ENCODE assay signal across 28 cellular contexts in genomic region chrX:96410927-96411326, GRCh38.
"Had no signal": no experiment of that assay in that cellular context is flagged by ENCODE, and none has a peak within 500 bp of the region (broad histone marks: within the 10 kb centered on the region; RNA-seq: fewer than 3 reads in every experiment).

No MANE protein-coding gene starts in this region.

- H3K4me3 ChIP-seq: ascending aorta, body of pancreas, breast epithelium, MG63, SJCRH30 had no signal

- H3K27me3 ChIP-seq: ascending aorta, body of pancreas, MG63, SJCRH30 had no signal

- H3K4me3 Mint-ChIP-seq: activated CD4-positive, alpha-beta T cell treated with anti-CD3 and anti-CD28 coated beads, Interleukin-2, amount 10 ng/mL, durations not matched to agents 24 days and 14 days; activated CD8-positive, alpha-beta T cell treated with anti-CD3 and anti-CD28 coated beads for 36 hours; activated naive CD4-positive, alpha-beta T cell treated with anti-CD3 and anti-CD28 coated beads, Interleukin-2, amount 50 U/mL, for 24 hours; activated naive CD8-positive, alpha-beta T cell treated with anti-CD3 and anti-CD28 coated beads, Interleukin-2, amount 10 ng/mL, durations not matched to agents 7 days and 5 days; T-helper 1 cell treated with Interleukin-12 subunit alpha and Interleukin-12 subunit beta and Interleukin-4 antibody, amounts not matched to agents 30 μg/mL and 1 μg/mL, for 36 hours; T-helper 2 cell treated with Interferon-gamma antibody and Interleukin-4, amounts not matched to agents 5 μg/mL and 100 μg/mL, for 36 hours had no signal

- H3K9me3 Mint-ChIP-seq: activated CD4-positive, alpha-beta T cell treated with anti-CD3 and anti-CD28 coated beads, Interleukin-2, amount 10 ng/mL, durations not matched to agents 24 days and 14 days; activated CD8-positive, alpha-beta T cell treated with anti-CD3 and anti-CD28 coated beads for 36 hours; activated naive CD4-positive, alpha-beta T cell treated with anti-CD3 and anti-CD28 coated beads, Interleukin-2, amount 50 U/mL, for 24 hours; activated naive CD8-positive, alpha-beta T cell treated with anti-CD3 and anti-CD28 coated beads, Interleukin-2, amount 10 ng/mL, durations not matched to agents 7 days and 5 days; activated T-helper 2 cell treated with anti-CD3 and anti-CD28 coated beads, Interferon-gamma antibody, Interleukin-2, Interleukin-4, amounts not matched to agents 10 μg/mL and 5 μg/mL and 100 μg/mL, durations not matched to agents 14 hours and 24 hours and 36 hours; T-helper 1 cell treated with Interleukin-12 subunit alpha and Interleukin-12 subunit beta and Interleukin-4 antibody, amounts not matched to agents 30 μg/mL and 1 μg/mL, for 36 hours; T-helper 2 cell treated with Interferon-gamma antibody and Interleukin-4, amounts not matched to agents 5 μg/mL and 100 μg/mL, for 36 hours had no signal

- H3K4me1 ChIP-seq: ascending aorta, breast epithelium, SJCRH30 had no signal

- ATAC-seq: activated CD8-positive, alpha-beta T cell treated with anti-CD3 and anti-CD28 coated beads for 36 hours; body of pancreas; Panc1 had no signal

- H3K27ac ChIP-seq: ascending aorta, body of pancreas, breast epithelium, SJCRH30 had no signal

- H3K4me1 Mint-ChIP-seq: activated CD4-positive, alpha-beta T cell treated with anti-CD3 and anti-CD28 coated beads, Interleukin-2, amount 10 ng/mL, durations not matched to agents 24 days and 14 days; activated naive CD4-positive, alpha-beta T cell treated with anti-CD3 and anti-CD28 coated beads, Interleukin-2, amount 50 U/mL, for 24 hours; activated naive CD8-positive, alpha-beta T cell treated with anti-CD3 and anti-CD28 coated beads, Interleukin-2, amount 10 ng/mL, durations not matched to agents 7 days and 5 days had no signal

- H3K4me2 ChIP-seq: SK-N-SH had no signal

- H3K27me3 Mint-ChIP-seq: activated CD4-positive, alpha-beta T cell treated with anti-CD3 and anti-CD28 coated beads, Interleukin-2, amount 10 ng/mL, durations not matched to agents 24 days and 14 days; activated CD8-positive, alpha-beta T cell treated with anti-CD3 and anti-CD28 coated beads for 36 hours; activated naive CD4-positive, alpha-beta T cell treated with anti-CD3 and anti-CD28 coated beads, Interleukin-2, amount 50 U/mL, for 24 hours; activated naive CD8-positive, alpha-beta T cell treated with anti-CD3 and anti-CD28 coated beads, Interleukin-2, amount 10 ng/mL, durations not matched to agents 7 days and 5 days had no signal

- FAIRE-seq: TTC549 had no signal

- H3K36me3 ChIP-seq: ascending aorta, breast epithelium, MG63, SJCRH30 had no signal

- H3K9me3 ChIP-seq: ascending aorta, body of pancreas, breast epithelium, MG63, SJCRH30, SK-N-SH had no signal

- H3K36me3 Mint-ChIP-seq: activated naive CD4-positive, alpha-beta T cell treated with anti-CD3 and anti-CD28 coated beads, Interleukin-2, amount 50 U/mL, for 24 hours; activated naive CD8-positive, alpha-beta T cell treated with anti-CD3 and anti-CD28 coated beads, Interleukin-2, amount 10 ng/mL, durations not matched to agents 7 days and 5 days had no signal

- DNase-seq: activated CD4-positive, alpha-beta T cell treated with anti-CD3 and anti-CD28 coated beads, Interleukin-2, amount 10 ng/mL, durations not matched to agents 24 days and 14 days; activated CD4-positive, alpha-beta T cell treated with anti-CD3 and anti-CD28 coated beads, Interleukin-2, amount 50 U/mL, for 4 hours; activated CD8-positive, alpha-beta T cell treated with anti-CD3 and anti-CD28 coated beads for 36 hours; activated gamma-delta T cell; activated naive CD4-positive, alpha-beta T cell treated with Interleukin-2 at 50 U/mL for 16 hours; activated naive CD8-positive, alpha-beta T cell treated with anti-CD3 and anti-CD28 coated beads, Interleukin-2, amount 10 ng/mL, durations not matched to agents 7 days and 5 days; activated T-cell treated with anti-CD3 and anti-CD28 coated beads, Interleukin-2, amount 50 U/mL, for 1 hour; amygdala; body of pancreas; MG63; NCI-H1048; NCI-H1105 treated with DMSO at 0.1 percent for 48 hours; NCI-H1436; NCI-H1694; NCI-H1930; NCI-H345; NCI-H524 treated with DMSO at 0.1 percent for 48 hours; SHP77; SJCRH30; SK-N-SH had no signal

- H3K9ac ChIP-seq: SK-N-SH had no signal
